1 cellular context compared by ENCODE assay signal in the genomic region with DNA sequence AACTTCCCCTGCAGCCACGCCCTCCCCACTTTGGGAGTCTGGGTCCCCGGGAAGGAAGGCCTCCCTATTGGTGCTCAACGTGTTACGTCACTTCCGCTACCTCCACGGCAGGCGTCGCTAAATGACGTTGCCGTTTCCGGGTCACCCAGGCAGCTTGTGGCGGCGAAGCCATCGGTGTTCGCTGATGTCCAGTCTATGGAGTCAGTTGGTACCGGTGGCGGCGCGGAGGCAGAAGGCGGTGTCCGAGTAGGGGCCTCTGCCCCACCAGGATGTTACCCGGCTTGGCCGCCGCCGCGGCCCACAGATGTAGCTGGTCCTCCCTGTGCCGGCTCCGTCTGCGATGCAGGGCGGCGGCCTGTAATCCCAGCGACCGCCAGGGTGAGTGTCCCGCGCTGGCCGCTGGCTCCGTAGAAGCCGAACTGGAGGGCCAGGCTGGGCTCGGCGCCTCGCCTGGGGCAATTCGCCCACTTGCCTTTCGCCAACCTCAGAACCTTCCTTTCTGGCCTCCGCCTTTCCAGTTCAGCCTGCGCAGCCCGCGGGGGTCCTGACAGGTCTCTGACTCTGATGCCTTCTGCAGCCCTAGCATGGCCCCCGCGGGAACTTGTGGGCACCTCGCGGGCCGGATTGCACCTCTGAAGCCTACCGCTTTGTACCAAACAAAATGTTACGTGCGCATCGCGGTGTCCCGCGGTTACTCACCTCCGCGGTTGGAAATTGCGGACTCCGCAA.
TF ChIP-seq lines count a peak whose summit lies in the region.

A gene (plus strand): TSS at position 148 of the 729 bp plus-strand sequence. CDS start 122 bp downstream, at position 270.

TF ChIP-seq in GM23338, 12 proteins besides CTCF, POLR2A, EP300 and RAD21:
- TF ChIP-seq EZH2phosphoT487 (IDR thresholded peaks at IDR 0.05; ENCODE audit: unreplicated experiment) (no peak), ZNF114 (CRISPR knock-in tag; IDR thresholded peaks at IDR 0.05) (no peak), NANOG (IDR thresholded peaks at IDR 0.05; ENCODE audit: borderline replicate concordance) (no peak), CREB1 (CRISPR knock-in tag; IDR thresholded peaks at IDR 0.05; ENCODE audit: low read depth) (peak; percentile 96), ZNF331 (CRISPR knock-in tag; IDR thresholded peaks at IDR 0.05; ENCODE audit: low read depth) (no peak), JUNB (IDR thresholded peaks at IDR 0.05; ENCODE audit: unreplicated experiment) (no peak), POLR2AphosphoS5 (IDR thresholded peaks at IDR 0.05; ENCODE audit: low read depth) (peak; percentile 96), EZH2 (IDR thresholded peaks at IDR 0.05; ENCODE audit: low read depth, unreplicated experiment) (no peak), STAT1 (IDR thresholded peaks at IDR 0.05; ENCODE audit: unreplicated experiment) (no peak)
- TF ChIP-seq, protein P1, sequence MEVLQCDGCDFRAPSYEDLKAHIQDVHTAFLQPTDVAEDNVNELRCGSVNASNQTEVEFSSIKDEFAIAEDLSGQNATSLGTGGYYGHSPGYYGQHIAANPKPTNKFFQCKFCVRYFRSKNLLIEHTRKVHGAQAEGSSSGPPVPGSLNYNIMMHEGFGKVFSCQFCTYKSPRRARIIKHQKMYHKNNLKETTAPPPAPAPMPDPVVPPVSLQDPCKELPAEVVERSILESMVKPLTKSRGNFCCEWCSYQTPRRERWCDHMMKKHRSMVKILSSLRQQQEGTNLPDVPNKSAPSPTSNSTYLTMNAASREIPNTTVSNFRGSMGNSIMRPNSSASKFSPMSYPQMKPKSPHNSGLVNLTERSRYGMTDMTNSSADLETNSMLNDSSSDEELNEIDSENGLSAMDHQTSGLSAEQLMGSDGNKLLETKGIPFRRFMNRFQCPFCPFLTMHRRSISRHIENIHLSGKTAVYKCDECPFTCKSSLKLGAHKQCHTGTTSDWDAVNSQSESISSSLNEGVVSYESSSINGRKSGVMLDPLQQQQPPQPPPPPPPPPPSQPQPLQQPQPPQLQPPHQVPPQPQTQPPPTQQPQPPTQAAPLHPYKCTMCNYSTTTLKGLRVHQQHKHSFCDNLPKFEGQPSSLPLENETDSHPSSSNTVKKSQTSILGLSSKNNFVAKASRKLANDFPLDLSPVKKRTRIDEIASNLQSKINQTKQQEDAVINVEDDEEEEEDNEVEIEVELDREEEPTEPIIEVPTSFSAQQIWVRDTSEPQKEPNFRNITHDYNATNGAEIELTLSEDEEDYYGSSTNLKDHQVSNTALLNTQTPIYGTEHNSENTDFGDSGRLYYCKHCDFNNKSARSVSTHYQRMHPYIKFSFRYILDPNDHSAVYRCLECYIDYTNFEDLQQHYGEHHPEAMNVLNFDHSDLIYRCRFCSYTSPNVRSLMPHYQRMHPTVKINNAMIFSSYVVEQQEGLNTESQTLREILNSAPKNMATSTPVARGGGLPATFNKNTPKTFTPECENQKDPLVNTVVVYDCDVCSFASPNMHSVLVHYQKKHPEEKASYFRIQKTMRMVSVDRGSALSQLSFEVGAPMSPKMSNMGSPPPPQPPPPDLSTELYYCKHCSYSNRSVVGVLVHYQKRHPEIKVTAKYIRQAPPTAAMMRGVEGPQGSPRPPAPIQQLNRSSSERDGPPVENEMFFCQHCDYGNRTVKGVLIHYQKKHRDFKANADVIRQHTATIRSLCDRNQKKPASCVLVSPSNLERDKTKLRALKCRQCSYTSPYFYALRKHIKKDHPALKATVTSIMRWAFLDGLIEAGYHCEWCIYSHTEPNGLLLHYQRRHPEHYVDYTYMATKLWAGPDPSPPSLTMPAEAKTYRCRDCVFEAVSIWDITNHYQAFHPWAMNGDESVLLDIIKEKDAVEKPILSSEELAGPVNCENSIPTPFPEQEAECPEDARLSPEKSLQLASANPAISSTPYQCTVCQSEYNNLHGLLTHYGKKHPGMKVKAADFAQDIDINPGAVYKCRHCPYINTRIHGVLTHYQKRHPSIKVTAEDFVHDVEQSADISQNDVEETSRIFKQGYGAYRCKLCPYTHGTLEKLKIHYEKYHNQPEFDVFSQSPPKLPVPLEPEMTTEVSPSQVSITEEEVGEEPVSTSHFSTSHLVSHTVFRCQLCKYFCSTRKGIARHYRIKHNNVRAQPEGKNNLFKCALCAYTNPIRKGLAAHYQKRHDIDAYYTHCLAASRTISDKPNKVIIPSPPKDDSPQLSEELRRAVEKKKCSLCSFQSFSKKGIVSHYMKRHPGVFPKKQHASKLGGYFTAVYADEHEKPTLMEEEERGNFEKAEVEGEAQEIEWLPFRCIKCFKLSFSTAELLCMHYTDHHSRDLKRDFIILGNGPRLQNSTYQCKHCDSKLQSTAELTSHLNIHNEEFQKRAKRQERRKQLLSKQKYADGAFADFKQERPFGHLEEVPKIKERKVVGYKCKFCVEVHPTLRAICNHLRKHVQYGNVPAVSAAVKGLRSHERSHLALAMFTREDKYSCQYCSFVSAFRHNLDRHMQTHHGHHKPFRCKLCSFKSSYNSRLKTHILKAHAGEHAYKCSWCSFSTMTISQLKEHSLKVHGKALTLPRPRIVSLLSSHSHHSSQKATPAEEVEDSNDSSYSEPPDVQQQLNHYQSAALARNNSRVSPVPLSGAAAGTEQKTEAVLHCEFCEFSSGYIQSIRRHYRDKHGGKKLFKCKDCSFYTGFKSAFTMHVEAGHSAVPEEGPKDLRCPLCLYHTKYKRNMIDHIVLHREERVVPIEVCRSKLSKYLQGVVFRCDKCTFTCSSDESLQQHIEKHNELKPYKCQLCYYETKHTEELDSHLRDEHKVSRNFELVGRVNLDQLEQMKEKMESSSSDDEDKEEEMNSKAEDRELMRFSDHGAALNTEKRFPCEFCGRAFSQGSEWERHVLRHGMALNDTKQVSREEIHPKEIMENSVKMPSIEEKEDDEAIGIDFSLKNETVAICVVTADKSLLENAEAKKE (CRISPR knock-in tag; IDR thresholded peaks at IDR 0.05), result no peak
- TF ChIP-seq, protein P2, sequence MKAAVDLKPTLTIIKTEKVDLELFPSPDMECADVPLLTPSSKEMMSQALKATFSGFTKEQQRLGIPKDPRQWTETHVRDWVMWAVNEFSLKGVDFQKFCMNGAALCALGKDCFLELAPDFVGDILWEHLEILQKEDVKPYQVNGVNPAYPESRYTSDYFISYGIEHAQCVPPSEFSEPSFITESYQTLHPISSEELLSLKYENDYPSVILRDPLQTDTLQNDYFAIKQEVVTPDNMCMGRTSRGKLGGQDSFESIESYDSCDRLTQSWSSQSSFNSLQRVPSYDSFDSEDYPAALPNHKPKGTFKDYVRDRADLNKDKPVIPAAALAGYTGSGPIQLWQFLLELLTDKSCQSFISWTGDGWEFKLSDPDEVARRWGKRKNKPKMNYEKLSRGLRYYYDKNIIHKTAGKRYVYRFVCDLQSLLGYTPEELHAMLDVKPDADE (IDR thresholded peaks at IDR 0.05), result peak; percentile 84
- TF ChIP-seq, protein P3, sequence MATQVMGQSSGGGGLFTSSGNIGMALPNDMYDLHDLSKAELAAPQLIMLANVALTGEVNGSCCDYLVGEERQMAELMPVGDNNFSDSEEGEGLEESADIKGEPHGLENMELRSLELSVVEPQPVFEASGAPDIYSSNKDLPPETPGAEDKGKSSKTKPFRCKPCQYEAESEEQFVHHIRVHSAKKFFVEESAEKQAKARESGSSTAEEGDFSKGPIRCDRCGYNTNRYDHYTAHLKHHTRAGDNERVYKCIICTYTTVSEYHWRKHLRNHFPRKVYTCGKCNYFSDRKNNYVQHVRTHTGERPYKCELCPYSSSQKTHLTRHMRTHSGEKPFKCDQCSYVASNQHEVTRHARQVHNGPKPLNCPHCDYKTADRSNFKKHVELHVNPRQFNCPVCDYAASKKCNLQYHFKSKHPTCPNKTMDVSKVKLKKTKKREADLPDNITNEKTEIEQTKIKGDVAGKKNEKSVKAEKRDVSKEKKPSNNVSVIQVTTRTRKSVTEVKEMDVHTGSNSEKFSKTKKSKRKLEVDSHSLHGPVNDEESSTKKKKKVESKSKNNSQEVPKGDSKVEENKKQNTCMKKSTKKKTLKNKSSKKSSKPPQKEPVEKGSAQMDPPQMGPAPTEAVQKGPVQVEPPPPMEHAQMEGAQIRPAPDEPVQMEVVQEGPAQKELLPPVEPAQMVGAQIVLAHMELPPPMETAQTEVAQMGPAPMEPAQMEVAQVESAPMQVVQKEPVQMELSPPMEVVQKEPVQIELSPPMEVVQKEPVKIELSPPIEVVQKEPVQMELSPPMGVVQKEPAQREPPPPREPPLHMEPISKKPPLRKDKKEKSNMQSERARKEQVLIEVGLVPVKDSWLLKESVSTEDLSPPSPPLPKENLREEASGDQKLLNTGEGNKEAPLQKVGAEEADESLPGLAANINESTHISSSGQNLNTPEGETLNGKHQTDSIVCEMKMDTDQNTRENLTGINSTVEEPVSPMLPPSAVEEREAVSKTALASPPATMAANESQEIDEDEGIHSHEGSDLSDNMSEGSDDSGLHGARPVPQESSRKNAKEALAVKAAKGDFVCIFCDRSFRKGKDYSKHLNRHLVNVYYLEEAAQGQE (IDR thresholded peaks at IDR 0.05; ENCODE audit: unreplicated experiment), result no peak
